11 cellular contexts compared by ENCODE assay signal in genomic region chr4:76704133-76704881, GRCh38.
DNase-seq lines count a peak whose midpoint lies in the region; ATAC-seq, FAIRE-seq and TF ChIP-seq lines count a peak whose summit lies in the region.
"Had no signal": no experiment of that assay in that cellular context is flagged by ENCODE, and none has a peak within 500 bp of the region (broad histone marks: within the 10 kb centered on the region; RNA-seq: fewer than 3 reads in every experiment).

No MANE protein-coding gene starts in this region.

- in situ Hi-C loops in K562 (cut with MboI), result no loop called here
- in situ Hi-C loops in GM13976 (cut with MboI; ENCODE audit: low sequenced_read_pairs, unreplicated experiment), result no loop called here

- H3K4me1 ChIP-seq in HUES64 (ENCODE audit: insufficient read depth, low read length) (peaks cover 50% of the 10 kb centered on the region), K562 (replicated peaks in 1 of 2; ENCODE audit: control insufficient read depth in 2 of 2, insufficient read depth in 2 of 2, low read length in 2 of 2) (no peaks in the 10 kb centered on the region), hepatocyte (ENCODE audit: insufficient read depth) (peaks cover 72% of the 10 kb centered on the region), small intestine (ENCODE audit: control insufficient read depth in 2 of 2, insufficient read depth in 1 of 2, low read depth in 1 of 2, low read length in 1 of 2) (peaks cover 16 to 20% of the 10 kb centered on the region in 2 donors)

- FAIRE-seq in K562 (lab: Jason Lieb, UNC) (no peak), small intestine (lab: Jason Lieb, UNC) (no peak)
- FAIRE-seq: GM12878 had no signal

- DNase-seq in K562 (ENCODE audit: extremely low read depth in 1 of 4, low spot score in 3 of 4) (no peak), hepatocyte (ENCODE audit: low spot score) (peak; percentile 76), small intestine (peak; percentile 98), AML-193 (lab: John Stamatoyannopoulos, UW) (no peak), GM13976 (ENCODE audit: low spot score) (no peak)
- DNase-seq in activated CD4-positive, alpha-beta T cell treated with anti-CD3 and anti-CD28 coated beads for 4 hours, result no peak
- DNase-seq in activated effector memory CD4-positive, alpha-beta T cell treated with anti-CD3 and anti-CD28 coated beads, Interleukin-2, amount 50 U/mL, for 16 hours, result no peak
- DNase-seq: T1000 had no signal

- H3K27me3 ChIP-seq in HUES64 (ENCODE audit: insufficient read depth, low read length) (no peaks in the 10 kb centered on the region), K562 (ENCODE audit: control insufficient read depth in 2 of 2, insufficient read depth in 2 of 2, low read length in 2 of 2) (peaks cover 3 to 8% of the 10 kb centered on the region in 2 experiments; a peak in 2 of 5 replicates), hepatocyte (no peaks in the 10 kb centered on the region), small intestine (ENCODE audit: control insufficient read depth in 2 of 2, insufficient read depth in 2 of 2, low read length in 2 of 2) (no peaks in the 10 kb centered on the region)

- H3K4me2 ChIP-seq in K562 (ENCODE audit: insufficient read depth, low read length) (no peak overlapping the region), hepatocyte (peak overlapping the region; percentile 26)

- intact Hi-C loops in K562 (cut with micrococcal nuclease), result no loop called here

- no peaks in the 10 kb centered on the region for H3K9me2 ChIP-seq in hepatocyte (replicated peaks; ENCODE audit: insufficient read depth)

- H3K9me1 ChIP-seq in K562 (ENCODE audit: control insufficient read depth, insufficient read depth, low read length), result no peaks in the 10 kb centered on the region

- CTCF ChIA-PET in K562 (lab: Yijun Ruan, JAX; ENCODE audit: low intra/inter-chr PET ratio), result no interaction called here

- H3K4me3 ChIP-seq in HUES64 (ENCODE audit: low read length) (no peak overlapping the region), K562 (no peak overlapping the region), hepatocyte (no peak overlapping the region), small intestine (ENCODE audit: low read depth in 1 of 2, low read length in 2 of 2) (no peak overlapping the region)
- H3K4me3 ChIP-seq: GM12878 had no signal

- TF ChIP-seq RAD21 in K562 (CRISPR knock-in tag; conservative IDR thresholded peaks at IDR 0.05 in 1 of 2, IDR thresholded peaks at IDR 0.05 in 1 of 2), result no peak

- H3K9me3 ChIP-seq in HUES64 (ENCODE audit: insufficient read depth, low read depth, low read length), result no peaks in the 10 kb centered on the region
- no peaks in the 10 kb centered on the region for H3K9me3 ChIP-seq in K562 (replicated peaks; ENCODE audit: control insufficient read depth, insufficient read depth, low read depth, low read length)
- H3K9me3 ChIP-seq in hepatocyte (ENCODE audit: low read depth), result no peaks in the 10 kb centered on the region
- no peaks in the 10 kb centered on the region for H3K9me3 ChIP-seq in small intestine (ENCODE audit: control insufficient read depth, low read depth)

- BruUV-seq in K562 (replicated peaks; lab: Mats Ljungman, UMichigan), result no TSS peak

- ATAC-seq in K562, result no peak
- ATAC-seq: GM12878; stimulated activated memory B cell treated with anti-CD40 and anti-IgM and Interleukin-4, amounts not matched to agents 10 μg/mL and 1 μg/mL and 100 μg/mL, for 72 hours had no signal

- peak overlapping the region; percentile 68 for H3K27ac ChIP-seq in HUES64 (ENCODE audit: low read depth, low read length)
- no peak overlapping the region for H3K27ac ChIP-seq in K562 (ENCODE audit: extremely low read depth, low read depth, low read length)
- H3K27ac ChIP-seq in hepatocyte, result peak overlapping the region; percentile 97
- H3K27ac ChIP-seq in small intestine (ENCODE audit: low read depth in 1 of 2, low read length in 1 of 2), result peak overlapping the region; percentile 79 to 94

- WGBS in HUES64, result 63% methylated on average over 3 of the region's 3 CpGs
- 0% methylated on average over 3 of the region's 3 CpGs for WGBS in K562 (ENCODE audit: insufficient coverage, low coverage, missing lambda C conversion rate)
- 38% methylated on average over 3 of the region's 3 CpGs for WGBS in hepatocyte (ENCODE audit: low lambda C conversion rate, missing lambda C conversion rate)
- WGBS in small intestine, 3 donors, result 4 to 38% (median 21%) methylated on average over 3 of the region's 3 CpGs

- H3K79me2 ChIP-seq in K562 (ENCODE audit: control insufficient read depth, insufficient read depth, low read length) (no peaks in the 10 kb centered on the region), hepatocyte (peaks cover 64% of the 10 kb centered on the region)

- TF ChIP-seq CTCF in K562 (IDR thresholded peaks at IDR 0.05 in 2 of 3, conservative IDR thresholded peaks at IDR 0.05 in 1 of 3; ENCODE audit: insufficient read depth in 2 of 3, low read depth in 1 of 3, low read length in 3 of 3) (no peak), hepatocyte (IDR thresholded peaks at IDR 0.05; ENCODE audit: poor library complexity) (no peak), GM13976 (IDR thresholded peaks at IDR 0.05; ENCODE audit: borderline replicate concordance, control extremely low read depth, extremely low read depth, insufficient read depth, missing control alignments) (no peak)

- no peak for TF ChIP-seq EP300 in K562 (IDR thresholded peaks at IDR 0.05; ENCODE audit: low read length)

- no peaks in the 10 kb centered on the region for H4K20me1 ChIP-seq in K562 (replicated peaks; ENCODE audit: control insufficient read depth, insufficient read depth, low read length)
- H4K20me1 ChIP-seq in hepatocyte (ENCODE audit: insufficient read depth, poor library complexity, severe bottlenecking), result no peaks in the 10 kb centered on the region

- no peaks in the 10 kb centered on the region for H3K36me3 ChIP-seq in HUES64 (ENCODE audit: insufficient read depth, low read length)
- H3K36me3 ChIP-seq in K562 (ENCODE audit: control insufficient read depth, insufficient read depth, low read length), result no peaks in the 10 kb centered on the region
- H3K36me3 ChIP-seq in hepatocyte (replicated peaks; ENCODE audit: insufficient read depth, low read depth), result no peaks in the 10 kb centered on the region
- no peaks in the 10 kb centered on the region for H3K36me3 ChIP-seq in small intestine (ENCODE audit: control insufficient read depth in 2 of 2, insufficient read depth in 2 of 2, low read length in 2 of 2)

- H3K9ac ChIP-seq in HUES64 (ENCODE audit: low read depth, low read length), result no peak overlapping the region
- H3K9ac ChIP-seq in K562 (ENCODE audit: insufficient read depth in 1 of 2, low read depth in 2 of 2, low read length in 2 of 2), result no peak overlapping the region

- no peak for TF ChIP-seq POLR2A in K562 (conservative IDR thresholded peaks at IDR 0.05)

- POLR2A ChIA-PET in K562 (lab: Yijun Ruan, JAX), result interaction anchor here (1.4 kb wide), 1 partner anchor 10 kb away, joined by 3 read pairs; no protein-coding TSS in a partner anchor

- H2AFZ ChIP-seq in K562 (ENCODE audit: low read depth, low read length) (no peak overlapping the region), hepatocyte (no peak overlapping the region)

TF ChIP-seq in K562, 482 proteins besides CTCF, POLR2A, EP300 and RAD21 (continues in another document):
- TF ChIP-seq ZBTB43 (CRISPR knock-in tag; IDR thresholded peaks at IDR 0.05), result no peak
- no peak for TF ChIP-seq SAFB2 (IDR thresholded peaks at IDR 0.05; ENCODE audit: borderline replicate concordance, low read depth, low read length, severe bottlenecking)
- no peak for TF ChIP-seq ZNF253 (CRISPR knock-in tag; conservative IDR thresholded peaks at IDR 0.05)
- TF ChIP-seq ZNF668 (CRISPR knock-in tag; IDR thresholded peaks at IDR 0.05), result no peak
- peak; percentile 55 for TF ChIP-seq ATF3 (IDR thresholded peaks at IDR 0.05)
- no peak for TF ChIP-seq ATF3 (CRISPR knock-in tag; conservative IDR thresholded peaks at IDR 0.05)
- no peak for TF ChIP-seq TCF7L2 (IDR thresholded peaks at IDR 0.05; ENCODE audit: low read depth, low read length)
- TF ChIP-seq, protein P1, sequence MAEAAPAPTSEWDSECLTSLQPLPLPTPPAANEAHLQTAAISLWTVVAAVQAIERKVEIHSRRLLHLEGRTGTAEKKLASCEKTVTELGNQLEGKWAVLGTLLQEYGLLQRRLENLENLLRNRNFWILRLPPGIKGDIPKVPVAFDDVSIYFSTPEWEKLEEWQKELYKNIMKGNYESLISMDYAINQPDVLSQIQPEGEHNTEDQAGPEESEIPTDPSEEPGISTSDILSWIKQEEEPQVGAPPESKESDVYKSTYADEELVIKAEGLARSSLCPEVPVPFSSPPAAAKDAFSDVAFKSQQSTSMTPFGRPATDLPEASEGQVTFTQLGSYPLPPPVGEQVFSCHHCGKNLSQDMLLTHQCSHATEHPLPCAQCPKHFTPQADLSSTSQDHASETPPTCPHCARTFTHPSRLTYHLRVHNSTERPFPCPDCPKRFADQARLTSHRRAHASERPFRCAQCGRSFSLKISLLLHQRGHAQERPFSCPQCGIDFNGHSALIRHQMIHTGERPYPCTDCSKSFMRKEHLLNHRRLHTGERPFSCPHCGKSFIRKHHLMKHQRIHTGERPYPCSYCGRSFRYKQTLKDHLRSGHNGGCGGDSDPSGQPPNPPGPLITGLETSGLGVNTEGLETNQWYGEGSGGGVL (CRISPR knock-in tag; IDR thresholded peaks at IDR 0.05), result no peak
- TF ChIP-seq ZNF696 (CRISPR knock-in tag; conservative IDR thresholded peaks at IDR 0.05), result no peak
- TF ChIP-seq ATF7 (IDR thresholded peaks at IDR 0.05), result peak; percentile 65; the same call in 1 of the 2 replicates
- no peak for TF ChIP-seq MBD2 (IDR thresholded peaks at IDR 0.05; ENCODE audit: borderline replicate concordance, low read depth)

Comparison
In these comparisons a context has a peak if more than half of its experiments do, and no peak if none do; other contexts are left out.
1. DNase-seq: peak in hepatocyte (single experiment) and small intestine (single experiment); none in K562 (0 of 4), activated CD4-positive, alpha-beta T cell treated with anti-CD3 and anti-CD28 coated beads for 4 hours (0 of 2), AML-193 (0 of 2), activated effector memory CD4-positive, alpha-beta T cell treated with anti-CD3 and anti-CD28 coated beads, Interleukin-2, amount 50 U/mL, for 16 hours (single experiment) and GM13976 (single experiment).